24 cellular contexts compared by ENCODE assay signal in the genomic region with DNA sequence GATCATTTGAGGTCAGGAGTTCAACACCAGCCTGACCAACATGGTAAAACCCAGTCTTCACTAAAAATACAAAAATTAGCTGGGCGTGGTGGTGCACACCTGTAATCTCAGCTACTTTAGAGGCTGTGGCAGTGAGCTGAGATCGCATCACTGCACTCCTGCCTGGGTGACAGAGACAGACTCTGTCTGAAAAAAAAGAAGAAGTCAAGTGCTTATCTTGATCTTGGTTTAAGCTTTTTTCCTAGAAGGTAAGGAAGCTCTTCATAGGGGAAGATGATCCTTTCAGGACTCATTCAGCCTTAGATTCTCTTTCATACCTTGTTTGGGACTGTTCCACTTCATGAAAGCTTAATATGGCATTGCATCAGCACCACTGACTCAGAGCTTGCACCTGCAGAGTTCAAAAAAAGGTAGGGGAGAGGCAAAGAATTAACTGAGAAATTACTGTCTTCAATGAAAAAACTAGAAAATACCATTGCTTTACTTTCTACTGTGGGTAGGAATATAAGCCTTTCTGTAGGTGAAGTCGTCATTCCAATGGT.
A peak's percentile ranks its signal among the peaks of the same experiment; 100 is the strongest.
DNase-seq lines count a peak whose midpoint lies in the region; ATAC-seq lines count a peak whose summit lies in the region.
"Had no signal": no experiment of that assay in that cellular context is flagged by ENCODE, and none has a peak within 500 bp of the region (broad histone marks: within the 10 kb centered on the region; RNA-seq: fewer than 3 reads in every experiment).

No MANE protein-coding gene starts in this region.

- peak; percentile 96 for ATAC-seq in esophagus mucosa
- ATAC-seq in stimulated activated naive CD8-positive, alpha-beta T cell treated with anti-CD3 and anti-CD28 coated beads, Interleukin-15, amount 100 ng/mL, for 72 hours = no peak
- no peak for ATAC-seq in GM21723 (IDR thresholded peaks at IDR 0.05; ENCODE audit: unreplicated experiment)
- ATAC-seq in GM19467 (IDR thresholded peaks at IDR 0.05; ENCODE audit: unreplicated experiment) = no peak
- ATAC-seq: gastroesophageal sphincter, left cardiac atrium, SK-N-SH treated with all-trans-retinoic acid at 6 μM for 48 hours had no signal

- DNase-seq in GF-D8 (lab: John Stamatoyannopoulos, UW) = peak; percentile 65
- peak; percentile 48 for DNase-seq in KBM-7
- peak; percentile 8 for DNase-seq in SW480 (ENCODE audit: low spot score)
- DNase-seq in stimulated activated naive CD8-positive, alpha-beta T cell treated with anti-CD3 and anti-CD28 coated beads, Interleukin-15, amount 100 ng/mL, for 72 hours = no peak
- DNase-seq: activated CD4-positive, alpha-beta T cell treated with anti-CD3 and anti-CD28 coated beads, Interleukin-2, amount 10 ng/mL, durations not matched to agents 24 days and 14 days; activated gamma-delta T cell; activated T-cell treated with anti-CD3 and anti-CD28 coated beads, Interleukin-2, amount 50 U/mL, for 1 hour; adrenal gland; DMS153; IMR-90; left cardiac atrium; NCI-H2029; NCI-H524 treated with DMSO at 0.1 percent for 48 hours; nephron progenitor cell; Right ventricle myocardium superior; stimulated activated CD4-positive, alpha-beta T cell treated with anti-CD3 and anti-CD28 coated beads, Interleukin-4, amount 100 ng/mL, for 24 hours; T-helper 2 cell; WERI-Rb-1 had no signal

- peaks cover 17% of the 10 kb centered on the region for H3K4me1 Mint-ChIP-seq in stimulated activated naive CD8-positive, alpha-beta T cell treated with anti-CD3 and anti-CD28 coated beads, Interleukin-15, amount 100 ng/mL, for 72 hours
- H3K4me1 Mint-ChIP-seq: brain, nephron progenitor cell had no signal

- in situ Hi-C loops in KBM-7 (cut with MboI; ENCODE audit: low pct_unique_long_range_greater_than_20kb, low sequenced_read_pairs) = no loop called here

- peaks cover 0 to 5% of the 10 kb centered on the region in 2 donors for H3K9me3 Mint-ChIP-seq in stimulated activated naive CD8-positive, alpha-beta T cell treated with anti-CD3 and anti-CD28 coated beads, Interleukin-15, amount 100 ng/mL, for 72 hours
- H3K9me3 Mint-ChIP-seq: brain, nephron progenitor cell had no signal

- H3K4me3 Mint-ChIP-seq in stimulated activated naive CD8-positive, alpha-beta T cell treated with anti-CD3 and anti-CD28 coated beads, Interleukin-15, amount 100 ng/mL, for 72 hours = no peak overlapping the region
- H3K4me3 Mint-ChIP-seq: activated CD4-positive, alpha-beta T cell treated with anti-CD3 and anti-CD28 coated beads, Interleukin-2, amount 10 ng/mL, durations not matched to agents 24 days and 14 days; brain; nephron progenitor cell had no signal

- H3K27me3 Mint-ChIP-seq in stimulated activated naive CD8-positive, alpha-beta T cell treated with anti-CD3 and anti-CD28 coated beads, Interleukin-15, amount 100 ng/mL, for 72 hours = no peaks in the 10 kb centered on the region
- H3K27me3 Mint-ChIP-seq: activated CD4-positive, alpha-beta T cell treated with anti-CD3 and anti-CD28 coated beads, Interleukin-2, amount 10 ng/mL, durations not matched to agents 24 days and 14 days had no signal

- peak overlapping the region in 1 of 2 donors; percentile 66 for H3K27ac Mint-ChIP-seq in stimulated activated naive CD8-positive, alpha-beta T cell treated with anti-CD3 and anti-CD28 coated beads, Interleukin-15, amount 100 ng/mL, for 72 hours
- H3K27ac Mint-ChIP-seq: activated CD4-positive, alpha-beta T cell treated with anti-CD3 and anti-CD28 coated beads, Interleukin-2, amount 10 ng/mL, durations not matched to agents 24 days and 14 days; brain; nephron progenitor cell had no signal

Comparison
In these comparisons a context has a peak if more than half of its experiments do, and no peak if none do; other contexts are left out.
1. DNase-seq: peak in GF-D8 (single experiment), KBM-7 (single experiment) and SW480 (single experiment); none in stimulated activated naive CD8-positive, alpha-beta T cell treated with anti-CD3 and anti-CD28 coated beads, Interleukin-15, amount 100 ng/mL, for 72 hours (0 of 2).